Comparison of ENCODE assay signal across 19 cellular contexts in the genomic region with DNA sequence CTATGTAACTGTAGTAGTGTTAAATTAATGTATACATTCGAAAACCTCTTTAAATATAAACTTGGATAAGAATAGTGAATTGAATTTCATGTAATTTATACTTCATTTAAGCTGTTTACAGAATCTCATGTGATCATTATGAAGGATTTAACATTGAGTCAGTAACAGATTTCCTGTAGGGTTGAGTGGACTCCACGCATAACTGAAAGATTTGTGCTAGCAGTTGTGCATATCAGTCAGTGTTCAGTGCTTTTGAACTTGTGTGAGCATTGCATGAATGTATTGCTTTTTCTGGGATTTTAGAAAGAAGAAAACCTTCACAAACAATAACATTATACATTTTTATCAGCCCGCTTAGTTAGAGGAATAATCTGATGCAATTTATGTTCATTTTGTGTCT.
"Had no signal": no experiment of that assay in that cellular context is flagged by ENCODE, and none has a peak within 500 bp of the region (broad histone marks: within the 10 kb centered on the region; RNA-seq: fewer than 3 reads in every experiment).

No MANE protein-coding gene starts in this region.

- H3K4me3 ChIP-seq: cardiac muscle cell had no signal

- H3K36me3 Mint-ChIP-seq: activated naive CD4-positive, alpha-beta T cell treated with anti-CD3 and anti-CD28 coated beads, Interleukin-2, amount 10 ng/mL, durations not matched to agents 7 days and 5 days; activated naive CD8-positive, alpha-beta T cell treated with anti-CD3 and anti-CD28 coated beads for 36 hours had no signal

- H3K27ac ChIP-seq: brain microvascular endothelial cell, cardiac muscle cell, WERI-Rb-1 had no signal

- H3K36me3 ChIP-seq: brain microvascular endothelial cell, cardiac muscle cell, WERI-Rb-1 had no signal

- H3K27ac Mint-ChIP-seq: activated CD4-positive, alpha-beta memory T cell treated with anti-CD3 and anti-CD28 coated beads, Interleukin-2, amount 10 ng/mL, durations not matched to agents 7 days and 5 days; activated CD4-positive, alpha-beta T cell treated with anti-CD3 and anti-CD28 coated beads for 36 hours; activated naive CD4-positive, alpha-beta T cell treated with anti-CD3 and anti-CD28 coated beads, Interleukin-2, amount 10 ng/mL, durations not matched to agents 7 days and 5 days; activated naive CD8-positive, alpha-beta T cell treated with anti-CD3 and anti-CD28 coated beads for 36 hours; activated T-helper 17 cell treated with anti-CD3 and anti-CD28 coated beads, Interleukin-2, amount 50 U/mL, for 72 hours had no signal

- H3K4me3 Mint-ChIP-seq: activated CD4-positive, alpha-beta memory T cell treated with anti-CD3 and anti-CD28 coated beads, Interleukin-2, amount 10 ng/mL, durations not matched to agents 7 days and 5 days; activated CD4-positive, alpha-beta T cell treated with anti-CD3 and anti-CD28 coated beads for 36 hours; activated naive CD4-positive, alpha-beta T cell treated with anti-CD3 and anti-CD28 coated beads, Interleukin-2, amount 10 ng/mL, durations not matched to agents 7 days and 5 days; activated naive CD8-positive, alpha-beta T cell treated with anti-CD3 and anti-CD28 coated beads for 36 hours; activated T-helper 17 cell treated with anti-CD3 and anti-CD28 coated beads, Interleukin-2, amount 50 U/mL, for 72 hours had no signal

- H3K9me3 Mint-ChIP-seq: activated naive CD8-positive, alpha-beta T cell treated with anti-CD3 and anti-CD28 coated beads for 36 hours; activated T-helper 17 cell treated with anti-CD3 and anti-CD28 coated beads, Interleukin-2, amount 50 U/mL, for 72 hours had no signal

- H3K27me3 ChIP-seq: brain microvascular endothelial cell, cardiac muscle cell had no signal

- DNase-seq: activated CD4-positive, alpha-beta memory T cell treated with anti-CD3 and anti-CD28 coated beads, Interleukin-2, amount 10 ng/mL, durations not matched to agents 7 days and 5 days; activated CD4-positive, alpha-beta T cell treated with anti-CD3 and anti-CD28 coated beads for 36 hours; activated CD4-positive, alpha-beta T cell treated with anti-CD3 and anti-CD28 coated beads, Interleukin-2, amount 50 U/mL, for 1 hour; activated gamma-delta T cell treated with Interleukin-2 at 50 U/mL for 16 hours; activated naive CD4-positive, alpha-beta T cell treated with anti-CD3 and anti-CD28 coated beads, Interleukin-2, amount 10 ng/mL, durations not matched to agents 7 days and 5 days; activated naive CD8-positive, alpha-beta T cell treated with anti-CD3 and anti-CD28 coated beads for 36 hours; activated T-cell treated with anti-CD3 and anti-CD28 coated beads for 4 hours; activated T-cell treated with anti-CD3 and anti-CD28 coated beads, Interleukin-2, amount 50 U/mL, for 48 hours; brain microvascular endothelial cell; Kasumi-1; NCI-H1048; NCI-H146; NCI-H1930; NCI-H69; SHP77 treated with DMSO at 0.1 percent for 48 hours; T-helper 1 cell; WERI-Rb-1 had no signal

- H3K4me1 Mint-ChIP-seq: activated CD4-positive, alpha-beta memory T cell treated with anti-CD3 and anti-CD28 coated beads, Interleukin-2, amount 10 ng/mL, durations not matched to agents 7 days and 5 days; activated CD4-positive, alpha-beta T cell treated with anti-CD3 and anti-CD28 coated beads for 36 hours; activated naive CD4-positive, alpha-beta T cell treated with anti-CD3 and anti-CD28 coated beads, Interleukin-2, amount 10 ng/mL, durations not matched to agents 7 days and 5 days; activated naive CD8-positive, alpha-beta T cell treated with anti-CD3 and anti-CD28 coated beads for 36 hours; activated T-helper 17 cell treated with anti-CD3 and anti-CD28 coated beads, Interleukin-2, amount 50 U/mL, for 72 hours had no signal

- ATAC-seq: activated CD4-positive, alpha-beta T cell treated with anti-CD3 and anti-CD28 coated beads for 36 hours; activated T-helper 17 cell treated with anti-CD3 and anti-CD28 coated beads, Interleukin-2, amount 50 U/mL, for 72 hours had no signal

- H3K27me3 Mint-ChIP-seq: activated CD4-positive, alpha-beta memory T cell treated with anti-CD3 and anti-CD28 coated beads, Interleukin-2, amount 10 ng/mL, durations not matched to agents 7 days and 5 days; activated CD4-positive, alpha-beta T cell treated with anti-CD3 and anti-CD28 coated beads for 36 hours; activated naive CD4-positive, alpha-beta T cell treated with anti-CD3 and anti-CD28 coated beads, Interleukin-2, amount 10 ng/mL, durations not matched to agents 7 days and 5 days; activated naive CD8-positive, alpha-beta T cell treated with anti-CD3 and anti-CD28 coated beads for 36 hours; activated T-helper 17 cell treated with anti-CD3 and anti-CD28 coated beads, Interleukin-2, amount 50 U/mL, for 72 hours had no signal
